Comparison of ENCODE assay signal across 8 cellular contexts in genomic region chr9:86352440-86353106, GRCh38. TPM values are rescaled to one million over a fixed set of nuclear protein-coding genes. Genes with fewer than 3 reads are reported as not detected.
DNase-seq lines count a peak whose midpoint lies in the region; ATAC-seq and TF ChIP-seq lines count a peak whose summit lies in the region.

No MANE protein-coding gene starts in this region.

- WGBS in tibial nerve, 2 donors, result 42 to 46% methylated on average over 5 of the region's 5 CpGs

- ATAC-seq in naive B cell (ENCODE audit: low read depth in 2 of 2) (no peak), GM21723 (IDR thresholded peaks at IDR 0.05; ENCODE audit: unreplicated experiment) (no peak)

- peak overlapping the region in 2 of 4 donors; percentile 24 to 98 for H3K27ac ChIP-seq in tibial nerve

- peak overlapping the region in 2 of 4 donors; percentile 16 to 91 for H3K4me3 ChIP-seq in tibial nerve

- H3K4me1 ChIP-seq in tibial nerve, result peaks cover 0 to 66% (median 31%) of the 10 kb centered on the region in 4 donors

- no peaks in the 10 kb centered on the region for H3K9me3 ChIP-seq in tibial nerve

- no peak for TF ChIP-seq EP300 in tibial nerve (IDR thresholded peaks at IDR 0.05)

- CTCF ChIA-PET in MCF 10A (lab: Yijun Ruan, JAX), result interaction anchor here (0.6 to 0.7 kb wide), 2 partner anchors 53 to 1067 kb away, joined by 3 to 4 read pairs; no protein-coding TSS in a partner anchor

- H3K36me3 Mint-ChIP-seq in MCF 10A (ENCODE audit: insufficient read depth, unreplicated experiment) (peaks cover 57% of the 10 kb centered on the region), naive B cell (peaks cover 0 to 6% of the 10 kb centered on the region in 2 donors)

- POLR2A ChIA-PET in MCF 10A (lab: Yijun Ruan, JAX), result interaction anchor here (0.8 to 17.3 kb wide), 19 partner anchors 9 to 1030 kb away, joined by 3 to 481 read pairs (median 5); partner anchors contain the start of gene ISCA1

- H3K36me3 ChIP-seq in tibial nerve, result no peaks in the 10 kb centered on the region

- no peaks in the 10 kb centered on the region for H3K27me3 Mint-ChIP-seq in MCF 10A (ENCODE audit: insufficient read depth, unreplicated experiment)
- no peaks in the 10 kb centered on the region for H3K27me3 Mint-ChIP-seq in naive B cell

- H3K4me3 Mint-ChIP-seq in MCF 10A (ENCODE audit: unreplicated experiment) (peak overlapping the region; percentile 100), naive B cell (peak overlapping the region; percentile 66 to 98 (median 96))

- in situ Hi-C loops in KBM-7 (cut with MboI; ENCODE audit: low pct_unique_long_range_greater_than_20kb, low sequenced_read_pairs), result no loop called here

- H3K27ac Mint-ChIP-seq in MCF 10A (ENCODE audit: low read depth, unreplicated experiment), result peak overlapping the region; percentile 99
- peak overlapping the region; percentile 66 to 96 (median 83) for H3K27ac Mint-ChIP-seq in naive B cell

- TF ChIP-seq POLR2A in tibial nerve (IDR thresholded peaks at IDR 0.05), result no peak

- TF ChIP-seq CTCF in MCF 10A (IDR thresholded peaks at IDR 0.05; ENCODE audit: unreplicated experiment), result no peak
- no peak for TF ChIP-seq CTCF in tibial nerve (IDR thresholded peaks at IDR 0.05)

- H3K9me3 Mint-ChIP-seq in MCF 10A (ENCODE audit: unreplicated experiment), result no peaks in the 10 kb centered on the region
- no peaks in the 10 kb centered on the region for H3K9me3 Mint-ChIP-seq in naive B cell

- intact Hi-C loops in MCF 10A (cut with micrococcal nuclease), result no loop called here

- DNase-seq in CD1c-positive myeloid dendritic cell (ENCODE audit: extremely low spot score), result peak; percentile 48
- DNase-seq in KBM-7, result peak; percentile 40
- DNase-seq in MCF 10A (ENCODE audit: unreplicated experiment), result peak; percentile 17
- no peak for DNase-seq in naive B cell
- DNase-seq in HuH-7 (ENCODE audit: low spot score), result no peak
- DNase-seq in stimulated activated naive CD4-positive, alpha-beta T cell treated with Interleukin-2 at 50 U/mL for 16 hours (lab: John Stamatoyannopoulos, UW), result no peak
- DNase-seq in tibial nerve (ENCODE audit: low spot score in 2 of 2), result no peak

- no TSS peak for BruUV-seq in MCF 10A (replicated peaks; lab: Mats Ljungman, UMichigan)

- H3K27me3 ChIP-seq in tibial nerve, result no peaks in the 10 kb centered on the region

- H3K4me1 Mint-ChIP-seq in MCF 10A (ENCODE audit: insufficient read depth, unreplicated experiment) (peaks cover 38% of the 10 kb centered on the region), naive B cell (peaks cover 35 to 67% (median 36%) of the 10 kb centered on the region in 3 donors)

RNA-seq across cellular contexts. Expression of gene TUT7, which starts 1.6 kb away (rescaled TPM):
- total RNA-seq in MCF 10A (2022) (35.9 and 37.4 TPM in 2 replicates), tibial nerve (10 to 100 TPM; 25.7 to 49.6 (median 37.8) TPM)
- 10 to 100 TPM; 16.0 to 33.0 (median 20.4) TPM for polyA plus RNA-seq in naive B cell (ENCODE audit: low read depth in 6 of 6)

Comparison
In these comparisons a context has a peak if more than half of its experiments do, and no peak if none do; other contexts are left out.
1. DNase-seq: peak in CD1c-positive myeloid dendritic cell (single experiment), KBM-7 (single experiment) and MCF 10A (single experiment); none in naive B cell (single experiment), HuH-7 (single experiment), stimulated activated naive CD4-positive, alpha-beta T cell treated with Interleukin-2 at 50 U/mL for 16 hours (single experiment) and tibial nerve (0 of 2).